ENCODE assay signal across 8 cellular contexts in the genomic region with DNA sequence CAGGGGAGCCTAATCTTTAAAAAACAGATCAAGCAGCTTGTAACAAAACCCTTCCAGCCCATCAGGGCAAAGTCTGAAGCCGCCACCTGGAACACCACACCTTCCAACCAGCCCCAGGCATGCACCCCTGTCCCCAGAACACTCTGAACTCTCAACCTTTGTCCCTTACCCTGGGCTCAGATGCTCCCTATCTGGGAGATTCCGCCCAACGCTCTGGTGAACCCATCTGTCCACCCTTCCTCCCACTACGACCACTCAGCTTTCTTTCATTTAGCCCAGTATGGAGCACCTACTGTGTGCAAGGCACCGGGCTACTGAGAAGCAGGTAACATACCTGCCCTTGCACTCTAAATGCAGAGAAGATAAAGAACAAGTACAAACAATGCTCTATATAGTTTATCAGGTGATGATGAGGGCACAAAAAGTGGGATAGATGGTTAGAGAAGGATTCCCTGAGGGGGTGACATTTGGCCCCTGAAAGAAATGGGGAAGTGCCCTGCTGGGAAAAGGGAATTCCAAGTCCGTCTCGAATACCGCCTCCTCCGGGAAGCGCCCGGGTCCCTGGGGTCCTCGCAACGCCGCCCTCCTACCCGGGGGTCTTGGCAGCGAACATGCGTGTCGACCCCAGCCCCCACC. TPM values are rescaled to one million over a fixed set of nuclear protein-coding genes. Genes with fewer than 3 reads are reported as not detected.
DNase-seq lines count a peak whose midpoint lies in the region; ATAC-seq, FAIRE-seq and TF ChIP-seq lines count a peak whose summit lies in the region.

No MANE protein-coding gene starts in this region.

- RAD21 ChIA-PET in GM12878 (lab: Charles Lee; ENCODE audit: unreplicated experiment) = no interaction called here

- H3K27ac ChIP-seq in right atrium auricular region (peak overlapping the region; percentile 33 to 49), GM12878 (ENCODE audit: control insufficient read depth, insufficient read depth) (no peak overlapping the region), mesenchymal stem cell (ENCODE audit: low read length, poor library complexity, severe bottlenecking) (no peak overlapping the region), vagina (peak overlapping the region; percentile 56)

- peak overlapping the region; percentile 86 to 87 for H3K4ac ChIP-seq in mesenchymal stem cell (ENCODE audit: low read depth in 1 of 2, low read length in 2 of 2)

- peak overlapping the region in 1 of 2 experiments; percentile 97 for H3K18ac ChIP-seq in mesenchymal stem cell (ENCODE audit: low read depth in 1 of 2, low read length in 2 of 2)

- H3K14ac ChIP-seq in mesenchymal stem cell (ENCODE audit: low read length in 2 of 2) = peak overlapping the region in 1 of 2 experiments; percentile 96

- H3K9me3 ChIP-seq in right atrium auricular region (no peaks in the 10 kb centered on the region), GM12878 (replicated peaks; ENCODE audit: control insufficient read depth, insufficient read depth, low read length) (no peaks in the 10 kb centered on the region), mesenchymal stem cell (ENCODE audit: control insufficient read depth, low read length) (no peaks in the 10 kb centered on the region), vagina (no peaks in the 10 kb centered on the region)

- no peak overlapping the region for H2AK5ac ChIP-seq in mesenchymal stem cell (ENCODE audit: low read length, severe bottlenecking)

- H4K8ac ChIP-seq in mesenchymal stem cell (ENCODE audit: low read length) = peak overlapping the region; percentile 94

- H2BK12ac ChIP-seq in mesenchymal stem cell (ENCODE audit: low read length in 2 of 2) = peak overlapping the region in 1 of 2 experiments; percentile 68

- no peaks in the 10 kb centered on the region for H4K20me1 ChIP-seq in GM12878 (ENCODE audit: control insufficient read depth, insufficient read depth)

- no peak for TF ChIP-seq CTCF in right atrium auricular region (IDR thresholded peaks at IDR 0.05)
- TF ChIP-seq CTCF in GM12878 (IDR thresholded peaks at IDR 0.05 in 2 of 3, conservative IDR thresholded peaks at IDR 0.05 in 1 of 3; ENCODE audit: control insufficient read depth in 2 of 3, extremely low read depth in 1 of 3, insufficient read depth in 1 of 3, low read depth in 3 of 3, low read length in 3 of 3) = no peak
- no peak for TF ChIP-seq CTCF in vagina (IDR thresholded peaks at IDR 0.05)

- H3K36me3 ChIP-seq in right atrium auricular region = no peaks in the 10 kb centered on the region
- no peaks in the 10 kb centered on the region for H3K36me3 ChIP-seq in GM12878 (ENCODE audit: control insufficient read depth in 2 of 2, insufficient read depth in 2 of 2, low read length in 1 of 2)
- no peaks in the 10 kb centered on the region for H3K36me3 ChIP-seq in mesenchymal stem cell (ENCODE audit: control insufficient read depth in 1 of 2, insufficient read depth in 2 of 2, low read depth in 1 of 2, low read length in 2 of 2)
- H3K36me3 ChIP-seq in vagina = no peaks in the 10 kb centered on the region

- no peak for ATAC-seq in Right ventricle myocardium superior (ENCODE audit: poor library complexity)
- ATAC-seq in GM12878 = no peak

- H3K4me3 ChIP-seq in right atrium auricular region (peak overlapping the region; percentile 88 to 90), GM12878 (peak overlapping the region; percentile 90), mesenchymal stem cell (ENCODE audit: insufficient read depth in 1 of 2, low read depth in 1 of 2, low read length in 2 of 2) (peak overlapping the region; percentile 91 to 98), vagina (peak overlapping the region; percentile 90 to 98)

- CTCF ChIA-PET in GM12878 (lab: Yijun Ruan, JAX) = no interaction called here

- TF ChIP-seq EP300 in GM12878 (IDR thresholded peaks at IDR 0.05; ENCODE audit: borderline replicate concordance in 1 of 2, control insufficient read depth in 1 of 2, low read depth in 2 of 2, low read length in 2 of 2) = no peak

- H3K4me2 ChIP-seq in GM12878 (ENCODE audit: control insufficient read depth, insufficient read depth) = peak overlapping the region; percentile 90
- H3K4me2 ChIP-seq in mesenchymal stem cell (ENCODE audit: low read length, poor library complexity, severe bottlenecking) = peak overlapping the region; percentile 72

- in situ Hi-C loops in GM12878 (cut with MboI) (no loop called here), KBM-7 (cut with MboI; ENCODE audit: low pct_unique_long_range_greater_than_20kb, low sequenced_read_pairs) (no loop called here)

- no peaks in the 10 kb centered on the region for H3K27me3 ChIP-seq in right atrium auricular region
- no peaks in the 10 kb centered on the region; a peak in 1 of 4 replicates for H3K27me3 ChIP-seq in GM12878 (replicated peaks in 1 of 2; ENCODE audit: control insufficient read depth in 2 of 2, insufficient read depth in 2 of 2, low read length in 1 of 2)
- H3K27me3 ChIP-seq in mesenchymal stem cell (ENCODE audit: control insufficient read depth in 1 of 2, insufficient read depth in 1 of 2, low read length in 2 of 2) = peaks cover 7 to 18% of the 10 kb centered on the region in 2 experiments
- no peaks in the 10 kb centered on the region for H3K27me3 ChIP-seq in vagina

- H2BK5ac ChIP-seq in mesenchymal stem cell (ENCODE audit: low read depth, low read length, poor library complexity, severe bottlenecking) = no peak overlapping the region

- H3K79me1 ChIP-seq in mesenchymal stem cell (replicated peaks; ENCODE audit: low read length, poor library complexity, severe bottlenecking) = peaks cover 38% of the 10 kb centered on the region

- peak overlapping the region; percentile 71 for H4K91ac ChIP-seq in mesenchymal stem cell (ENCODE audit: low read length)

- H3K4me1 ChIP-seq in right atrium auricular region = peaks cover 0 to 21% of the 10 kb centered on the region in 2 donors
- peaks cover 5% of the 10 kb centered on the region for H3K4me1 ChIP-seq in GM12878 (ENCODE audit: control insufficient read depth, insufficient read depth, low read length)
- peaks cover 15% of the 10 kb centered on the region for H3K4me1 ChIP-seq in mesenchymal stem cell (ENCODE audit: control insufficient read depth, insufficient read depth, low read depth, low read length)
- peaks cover 22% of the 10 kb centered on the region for H3K4me1 ChIP-seq in vagina

- TF ChIP-seq POLR2A in GM12878 (IDR thresholded peaks at IDR 0.05; ENCODE audit: low read depth, low read length) = no peak
- TF ChIP-seq POLR2A in vagina (IDR thresholded peaks at IDR 0.05) = no peak

- H3K79me2 ChIP-seq in GM12878 (ENCODE audit: control insufficient read depth, insufficient read depth, low read length) = no peaks in the 10 kb centered on the region

- no TSS peak for BruUV-seq in GM12878 (replicated peaks; lab: Mats Ljungman, UMichigan)

- FAIRE-seq in GM12878 (lab: Jason Lieb, UNC) = peak; percentile 23

- DNase-seq in right atrium auricular region (ENCODE audit: low spot score) = no peak
- no peak for DNase-seq in Right ventricle myocardium superior
- DNase-seq in GM12878 (ENCODE audit: low read depth, low spot score) = no peak
- DNase-seq in mesenchymal stem cell = peak; percentile 2
- DNase-seq in vagina (ENCODE audit: extremely low spot score in 2 of 2) = no peak
- no peak for DNase-seq in KBM-7
- no peak for DNase-seq in 8988T
- no peak for DNase-seq in DMS 273 treated with DMSO at 0.1 percent for 48 hours (lab: John Stamatoyannopoulos, UW)

- intact Hi-C loops in Right ventricle myocardium superior (cut with DNase I) (no loop called here), GM12878 (cut with micrococcal nuclease; ENCODE audit: unreplicated experiment) (no loop called here), vagina (cut with DNase I) (no loop called here)

- H2BK120ac ChIP-seq in mesenchymal stem cell (ENCODE audit: low read depth, low read length) = no peak overlapping the region

- no peak for TF ChIP-seq RAD21 in GM12878 (IDR thresholded peaks at IDR 0.05; ENCODE audit: insufficient read depth, low read depth, low read length)

- POLR2A ChIA-PET in GM12878 (lab: Charles Lee) = no interaction called here

- H3K23ac ChIP-seq in mesenchymal stem cell (ENCODE audit: low read length in 2 of 2) = peak overlapping the region in 1 of 2 experiments; percentile 68

- peak overlapping the region; percentile 55 for H2BK15ac ChIP-seq in mesenchymal stem cell (ENCODE audit: low read depth, poor library complexity, severe bottlenecking)

- H2AFZ ChIP-seq in GM12878 (ENCODE audit: control insufficient read depth, low read depth, low read length) (peak overlapping the region; percentile 85), mesenchymal stem cell (ENCODE audit: low read depth, low read length) (peak overlapping the region; percentile 86)

- WGBS in GM12878 (ENCODE audit: insufficient coverage, insufficient replicate concordance, low lambda C conversion rate, missing lambda C conversion rate) = 15% methylated on average over 18 of the region's 18 CpGs
- 16% methylated on average over 17 of the region's 18 CpGs for WGBS in mesenchymal stem cell

- SMC1A ChIA-PET in GM12878 (lab: Charles Lee; ENCODE audit: uncharacterized antibody, unreplicated experiment) = no interaction called here

- H3K9ac ChIP-seq in GM12878 (ENCODE audit: control insufficient read depth, insufficient read depth, low read length) (peak overlapping the region; percentile 72), mesenchymal stem cell (ENCODE audit: low read length) (peak overlapping the region; percentile 92)

RNA-seq across cellular contexts. Expression of a gene that starts 0.6 kb away (rescaled TPM):
- total RNA-seq in right atrium auricular region (10 to 100 TPM; 27.1 to 38.9 TPM), Right ventricle myocardium superior (29.6 TPM), GM12878 (2014; rRNA removed) (17.9 and 20.2 TPM in 2 replicates), GM12878 (2014; rRNA removed; fragmentation: Illumina TruSeq; extraction: Trizol) (14.8 and 17.0 TPM in 2 replicates), GM12878 (2021) (27.5 and 28.9 TPM in 2 replicates), vagina (61.9 TPM)
- 8.6 and 8.7 TPM in 2 replicates for total RNA-seq in GM12878 (2013; cell fraction: nucleolus; rRNA removed)
- 10.0 TPM for polyA plus RNA-seq in GM12878 (2011; ENCODE audit: low read depth)
- polyA plus RNA-seq in GM12878 (2011; rRNA removed) (19.0 and 20.1 TPM in 2 replicates), GM12878 (2014; fragmentation: Illumina TruSeq; extraction: Trizol) (14.5 and 20.1 TPM in 2 replicates), GM12878 (2014; fragmentation: Nextera tagmentation; extraction: Ambion mirVana) (1 to 10 TPM; 1.4 to 6.1 TPM), GM12878 (2014; rRNA removed) (40.3 and 42.3 TPM in 2 replicates), GM12878 (2016; fragmentation: Nextera tagmentation; extraction: Ambion mirVana) (10 to 100 TPM; 51.8 to 52.0 TPM)
- 28.3 and 43.0 TPM in 2 replicates for polyA plus RNA-seq in GM12878 (2011; cell fraction: cytosol; rRNA removed)
- 19.6 and 27.7 TPM in 2 replicates for polyA plus RNA-seq in GM12878 (2011; cell fraction: nucleus; rRNA removed)
- polyA plus RNA-seq in GM12878 (2012) = 15.5 and 15.9 TPM in 2 replicates
- 20.3 and 27.4 TPM in 2 replicates for polyA minus RNA-seq in GM12878 (2011; rRNA and poly(A)+ RNA removed)
- 6.7 and 10.6 TPM in 2 replicates for polyA minus RNA-seq in GM12878 (2011; cell fraction: cytosol; rRNA and poly(A)+ RNA removed)
- polyA minus RNA-seq in GM12878 (2011; cell fraction: nucleus; rRNA and poly(A)+ RNA removed) = 4.6 and 8.7 TPM in 2 replicates
- 82.6 TPM for polyA plus RNA-seq in mesenchymal stem cell (2013, experiment 1 of 2)
- 84.1 TPM for polyA plus RNA-seq in mesenchymal stem cell (2013, experiment 2 of 2)

Comparison
In these comparisons a context has a peak if more than half of its experiments do, and no peak if none do; other contexts are left out.
1. H3K27ac ChIP-seq: peak in right atrium auricular region (2 of 2) and vagina (single experiment); none in GM12878 (single experiment) and mesenchymal stem cell (single experiment).
2. Peak in every context shown above with its lines, with median percentiles within 50 percentile points of each other: H3K4me3 ChIP-seq.